11 cellular contexts compared by ENCODE assay signal in the genomic region with DNA sequence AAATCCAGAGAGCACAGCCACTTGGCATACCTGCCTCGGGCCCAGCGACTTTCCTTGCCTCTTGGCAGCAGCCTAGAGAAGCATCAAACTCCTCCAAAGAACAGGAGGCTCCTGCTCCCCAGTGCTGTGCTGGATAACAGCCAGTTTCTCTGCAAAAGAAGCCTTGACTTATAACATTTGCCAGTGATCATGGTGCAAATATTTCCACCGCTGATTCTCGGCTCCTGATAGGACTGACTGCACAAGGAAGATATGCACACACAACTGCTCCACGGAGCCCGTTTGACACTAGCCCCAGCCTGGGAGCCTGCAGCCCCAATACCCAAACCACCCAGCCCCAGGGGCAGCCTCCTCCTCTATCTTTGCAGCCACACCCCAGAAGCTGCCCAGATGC. TPM values are rescaled to one million over a fixed set of nuclear protein-coding genes. Genes with fewer than 3 reads are reported as not detected.
DNase-seq lines count a peak whose midpoint lies in the region; ATAC-seq, FAIRE-seq and TF ChIP-seq lines count a peak whose summit lies in the region.
"Had no signal": no experiment of that assay in that cellular context is flagged by ENCODE, and none has a peak within 500 bp of the region (broad histone marks: within the 10 kb centered on the region; RNA-seq: fewer than 3 reads in every experiment).

No MANE protein-coding gene starts in this region.

- H3K27ac ChIP-seq in liver (ENCODE audit: low read depth in 1 of 2, low read length in 2 of 2) (peak overlapping the region; percentile 44 to 52), HepG2 (ENCODE audit: extremely low read length, insufficient read depth, low read length) (no peak overlapping the region), esophagus squamous epithelium (peak overlapping the region; percentile 56 to 86 (median 82)), neural progenitor cell (no peak overlapping the region)

- DNase-seq in HepG2 (ENCODE audit: low spot score), result no peak
- no peak for DNase-seq in esophagus squamous epithelium (lab: John Stamatoyannopoulos, UW)
- peak in 1 of 10 donors; percentile 35 for DNase-seq in naive thymus-derived CD8-positive, alpha-beta T cell
- no peak for DNase-seq in neural progenitor cell (ENCODE audit: low spot score)
- no peak for DNase-seq in activated CD8-positive, alpha-beta memory T cell treated with anti-CD3 and anti-CD28 coated beads for 24 hours
- DNase-seq: NCI-H2081 had no signal

- H3K79me2 ChIP-seq in HepG2 (ENCODE audit: insufficient read depth, low read length) (no peaks in the 10 kb centered on the region), neural progenitor cell (ENCODE audit: low read depth) (no peaks in the 10 kb centered on the region)

- peak overlapping the region; percentile 69 to 94 (median 80) for H3K27ac Mint-ChIP-seq in naive thymus-derived CD8-positive, alpha-beta T cell
- no peak overlapping the region for H3K27ac Mint-ChIP-seq in neural progenitor cell

- no peak for TF ChIP-seq EP300 in HepG2 (IDR thresholded peaks at IDR 0.05; ENCODE audit: low read depth in 2 of 2, low read length in 2 of 2)
- TF ChIP-seq EP300 in HepG2 (CRISPR knock-in tag; IDR thresholded peaks at IDR 0.05; ENCODE audit: borderline replicate concordance), result no peak

- TF ChIP-seq POLR2A in HepG2 (IDR thresholded peaks at IDR 0.05; ENCODE audit: insufficient read depth in 1 of 2, low read depth in 2 of 2, low read length in 2 of 2) (no peak), esophagus squamous epithelium (IDR thresholded peaks at IDR 0.05) (no peak)

- H3K4me1 Mint-ChIP-seq in naive thymus-derived CD8-positive, alpha-beta T cell, result peaks cover 33 to 81% (median 65%) of the 10 kb centered on the region in 4 donors
- peaks cover 16% of the 10 kb centered on the region for H3K4me1 Mint-ChIP-seq in neural progenitor cell

- H3K36me3 ChIP-seq in liver (ENCODE audit: control insufficient read depth in 4 of 4, insufficient read depth in 3 of 4, low read depth in 1 of 4, low read length in 3 of 4) (no peaks in the 10 kb centered on the region), HepG2 (replicated peaks in 1 of 2; ENCODE audit: control insufficient read depth in 1 of 2, insufficient read depth in 2 of 2, low read length in 2 of 2) (no peaks in the 10 kb centered on the region), esophagus squamous epithelium (peaks cover 0 to 4% (median 0%) of the 10 kb centered on the region in 3 donors), neural progenitor cell (no peaks in the 10 kb centered on the region)

- WGBS in liver, result 31% methylated on average over 6 of the region's 6 CpGs
- 69% methylated on average over 6 of the region's 6 CpGs for WGBS in HepG2 (ENCODE audit: low lambda C conversion rate)
- 6 to 20% methylated on average over 4 to 6 of the region's 6 CpGs for WGBS in esophagus squamous epithelium, 2 donors

- ATAC-seq in HepG2 (no peak), GM21723 (IDR thresholded peaks at IDR 0.05; ENCODE audit: unreplicated experiment) (no peak), HG03565 (IDR thresholded peaks at IDR 0.05; ENCODE audit: unreplicated experiment) (no peak)
- ATAC-seq in naive thymus-derived CD8-positive, alpha-beta T cell, result no peak

- no peak overlapping the region for H3K4me2 ChIP-seq in HepG2 (ENCODE audit: low read depth, low read length)
- no peak overlapping the region for H3K4me2 ChIP-seq in neural progenitor cell

- H2AFZ ChIP-seq in HepG2 (ENCODE audit: low read length) (no peak overlapping the region), neural progenitor cell (replicated peaks) (no peak overlapping the region)

- in situ Hi-C loops in HepG2 (cut with HindIII; ENCODE audit: extremely low pct_ligation_motif_present, low pct_unique_long_range_greater_than_20kb), result no loop called here

- H3K4me3 Mint-ChIP-seq in naive thymus-derived CD8-positive, alpha-beta T cell, result peak overlapping the region in 1 of 10 donors; percentile 10
- H3K4me3 Mint-ChIP-seq in neural progenitor cell, result no peak overlapping the region
- H3K4me3 Mint-ChIP-seq: mesothelial cell of epicardium had no signal

- no TSS peak for BruUV-seq in HepG2 (replicated peaks; lab: Mats Ljungman, UMichigan)

- H4K20me1 ChIP-seq in HepG2 (ENCODE audit: insufficient read depth, low read length) (no peaks in the 10 kb centered on the region), neural progenitor cell (ENCODE audit: low read depth) (no peaks in the 10 kb centered on the region)

- H3K9me3 ChIP-seq in liver (ENCODE audit: control insufficient read depth in 4 of 4, low read length in 3 of 4), result no peaks in the 10 kb centered on the region
- no peaks in the 10 kb centered on the region for H3K9me3 ChIP-seq in HepG2 (ENCODE audit: low read length)
- no peaks in the 10 kb centered on the region for H3K9me3 ChIP-seq in esophagus squamous epithelium
- H3K9me3 ChIP-seq in neural progenitor cell (ENCODE audit: low read depth), result no peaks in the 10 kb centered on the region

- H3K27me3 Mint-ChIP-seq in naive thymus-derived CD8-positive, alpha-beta T cell, result no peaks in the 10 kb centered on the region
- H3K27me3 Mint-ChIP-seq in neural progenitor cell (ENCODE audit: insufficient read depth, low read depth), result peaks cover 2% of the 10 kb centered on the region

- H3K9me3 Mint-ChIP-seq in naive thymus-derived CD8-positive, alpha-beta T cell, result no peaks in the 10 kb centered on the region
- H3K9me3 Mint-ChIP-seq in neural progenitor cell, result no peaks in the 10 kb centered on the region
- H3K9me3 Mint-ChIP-seq: mesothelial cell of epicardium had no signal

- no peak for TF ChIP-seq RAD21 in liver (IDR thresholded peaks at IDR 0.05)
- no peak for TF ChIP-seq RAD21 in HepG2 (CRISPR knock-in tag; IDR thresholded peaks at IDR 0.05)

- H3F3A ChIP-seq in neural progenitor cell (ENCODE audit: low read depth), result no peaks in the 10 kb centered on the region

- no peak overlapping the region for H3K4me3 ChIP-seq in liver (ENCODE audit: low read depth in 1 of 3, low read length in 3 of 3)
- no peak overlapping the region for H3K4me3 ChIP-seq in HepG2 (replicated peaks in 1 of 3; ENCODE audit: insufficient read depth in 1 of 3, low read depth in 2 of 3, low read length in 3 of 3)
- peak overlapping the region in 2 of 4 donors; percentile 12 to 22 for H3K4me3 ChIP-seq in esophagus squamous epithelium
- H3K4me3 ChIP-seq in neural progenitor cell, result no peak overlapping the region

- peaks cover 0 to under 1% (median 0%) of the 10 kb centered on the region in 3 donors for H3K36me3 Mint-ChIP-seq in naive thymus-derived CD8-positive, alpha-beta T cell
- H3K36me3 Mint-ChIP-seq in neural progenitor cell, result no peaks in the 10 kb centered on the region
- H3K36me3 Mint-ChIP-seq: mesothelial cell of epicardium had no signal

- intact Hi-C loops in HepG2 (cut with micrococcal nuclease; ENCODE audit: unreplicated experiment), result no loop called here
- intact Hi-C loops in esophagus squamous epithelium (cut with DNase I), result no loop called here

- POLR2A ChIA-PET in HepG2 (lab: Yijun Ruan, JAX), result no interaction called here
- POLR2A ChIA-PET in naive thymus-derived CD8-positive, alpha-beta T cell (lab: Charles Lee), result no interaction called here

- TF ChIP-seq CTCF in liver (IDR thresholded peaks at IDR 0.05; ENCODE audit: low read depth, low read length, missing input control) (no peak), HepG2 (CRISPR knock-in tag; IDR thresholded peaks at IDR 0.05) (no peak), esophagus squamous epithelium (IDR thresholded peaks at IDR 0.05) (no peak), neural progenitor cell (IDR thresholded peaks at IDR 0.05) (no peak)

- no peaks in the 10 kb centered on the region for H3K27me3 ChIP-seq in liver (ENCODE audit: control insufficient read depth in 4 of 4, insufficient read depth in 4 of 4, low read length in 3 of 4)
- H3K27me3 ChIP-seq in HepG2 (ENCODE audit: control insufficient read depth in 1 of 2, insufficient read depth in 2 of 2, low read length in 2 of 2), result peaks cover 0 to 5% of the 10 kb centered on the region in 2 experiments; a peak in 1 of 5 replicates
- no peaks in the 10 kb centered on the region for H3K27me3 ChIP-seq in esophagus squamous epithelium
- H3K27me3 ChIP-seq in neural progenitor cell, result no peaks in the 10 kb centered on the region

- FAIRE-seq in HepG2 (lab: Jason Lieb, UNC), result no peak
- FAIRE-seq: bronchial epithelial cell had no signal

- H3K9ac ChIP-seq in liver (ENCODE audit: low read depth in 1 of 2, low read length in 2 of 2) (no peak overlapping the region), HepG2 (ENCODE audit: insufficient read depth, low read depth, low read length) (no peak overlapping the region), neural progenitor cell (no peak overlapping the region)

- H3K4me1 ChIP-seq in liver (ENCODE audit: control insufficient read depth in 4 of 4, insufficient read depth in 4 of 4, low read length in 3 of 4) (peaks cover 25 to 80% (median 64%) of the 10 kb centered on the region in 4 donors), HepG2 (ENCODE audit: insufficient read depth, low read length) (peaks cover 42% of the 10 kb centered on the region), esophagus squamous epithelium (peaks cover 62 to 100% (median 86%) of the 10 kb centered on the region in 3 donors), neural progenitor cell (no peaks in the 10 kb centered on the region)

- CTCF ChIA-PET in HepG2 (lab: Yijun Ruan, JAX; ENCODE audit: low intra/inter-chr PET ratio, low total read pairs), result no interaction called here

RNA-seq across cellular contexts. Expression of a gene that starts 17.5 kb away (rescaled TPM):
- total RNA-seq in liver, result 10 to 100 TPM; 37.2 to 87.5 TPM
- 1 to 10 TPM; 5.3 to 7.1 TPM for polyA plus RNA-seq in liver
- 38.2 and 41.6 TPM in 2 replicates for total RNA-seq in HepG2 (2016; rRNA removed; fragmentation: Illumina TruSeq; extraction: Trizol)
- 8.4 and 9.3 TPM in 2 replicates for total RNA-seq in HepG2 (2016; cell fraction: cytosol; rRNA removed; fragmentation: Illumina TruSeq; extraction: Trizol; ENCODE audit: low read depth)
- total RNA-seq in HepG2 (2016; cell fraction: insoluble cytoplasmic fraction; rRNA removed; fragmentation: Illumina TruSeq; extraction: Trizol), result 34.8 and 43.4 TPM in 2 replicates
- 13.0 and 13.5 TPM in 2 replicates for total RNA-seq in HepG2 (2016; cell fraction: membrane; rRNA removed; fragmentation: Illumina TruSeq; extraction: Trizol)
- total RNA-seq in HepG2 (2016; cell fraction: nucleus; rRNA removed; fragmentation: Illumina TruSeq; extraction: Trizol), result 42.3 and 48.2 TPM in 2 replicates
- polyA plus RNA-seq in HepG2 (2011; rRNA removed), result 15.2 and 23.3 TPM in 2 replicates
- polyA plus RNA-seq in HepG2 (2011; cell fraction: cytosol; rRNA removed), result 16.5 and 17.1 TPM in 2 replicates
- polyA plus RNA-seq in HepG2 (2011; cell fraction: nucleus; rRNA removed), result 43.9 and 56.8 TPM in 2 replicates
- polyA plus RNA-seq in HepG2 (2012), result 4.3 and 9.3 TPM in 2 replicates
- polyA plus RNA-seq in HepG2 (2016; cell fraction: cytosol; fragmentation: Illumina TruSeq; extraction: Trizol; ENCODE audit: low read depth), result 3.2 and 3.4 TPM in 2 replicates
- polyA plus RNA-seq in HepG2 (2016; cell fraction: insoluble cytoplasmic fraction; fragmentation: Illumina TruSeq; extraction: Trizol; ENCODE audit: low read depth), result 47.8 and 50.2 TPM in 2 replicates
- 9.9 TPM in 2 replicates for polyA plus RNA-seq in HepG2 (2016; cell fraction: membrane; fragmentation: Illumina TruSeq; extraction: Trizol; ENCODE audit: low read depth)
- polyA plus RNA-seq in HepG2 (2016; cell fraction: nucleus; fragmentation: Illumina TruSeq; extraction: Trizol; ENCODE audit: insufficient read depth, low read depth), result 98.7 and 99.6 TPM in 2 replicates
- polyA minus RNA-seq in HepG2 (2011; rRNA and poly(A)+ RNA removed; ENCODE audit: low replicate concordance), result 0.07 and 45.1 TPM in 2 replicates
- 11.7 and 16.0 TPM in 2 replicates for polyA minus RNA-seq in HepG2 (2011; cell fraction: cytosol; rRNA and poly(A)+ RNA removed)
- polyA minus RNA-seq in HepG2 (2011; cell fraction: nucleus; rRNA and poly(A)+ RNA removed), result 13.9 and 19.8 TPM in 2 replicates
- 10 to 100 TPM in 3 of 4 donors, 1 to 10 TPM in 1; 5.8 to 23.5 (median 11.1) TPM for total RNA-seq in esophagus squamous epithelium
- 10 to 100 TPM; 56.7 to 57.8 TPM for total RNA-seq in naive thymus-derived CD8-positive, alpha-beta T cell
- 10 to 100 TPM; 45.2 to 48.2 (median 46.7) TPM for polyA plus RNA-seq in naive thymus-derived CD8-positive, alpha-beta T cell
- total RNA-seq in neural progenitor cell (ENCODE audit: low replicate concordance), result not detected in 2 replicates

RNA-seq across cellular contexts. Expression of a gene that starts 41.5 kb away (rescaled TPM):
- under 1 TPM in 1 of 2 donors, not detected in 1; 0.08 TPM for total RNA-seq in liver
- polyA plus RNA-seq in liver, result under 1 TPM in 1 of 2 donors, not detected in 1; 0.03 TPM
- total RNA-seq in HepG2 (2016; rRNA removed; fragmentation: Illumina TruSeq; extraction: Trizol), result not detected in 2 replicates
- total RNA-seq in HepG2 (2016; cell fraction: cytosol; rRNA removed; fragmentation: Illumina TruSeq; extraction: Trizol; ENCODE audit: low read depth), result not detected in 2 replicates
- total RNA-seq in HepG2 (2016; cell fraction: insoluble cytoplasmic fraction; rRNA removed; fragmentation: Illumina TruSeq; extraction: Trizol), result not detected in 2 replicates
- not detected in 2 replicates for total RNA-seq in HepG2 (2016; cell fraction: membrane; rRNA removed; fragmentation: Illumina TruSeq; extraction: Trizol)
- total RNA-seq in HepG2 (2016; cell fraction: nucleus; rRNA removed; fragmentation: Illumina TruSeq; extraction: Trizol), result not detected in 2 replicates
- polyA plus RNA-seq in HepG2 (2011; rRNA removed), result 0.04 and 0.05 TPM in 2 replicates
- not detected in 2 replicates for polyA plus RNA-seq in HepG2 (2011; cell fraction: cytosol; rRNA removed)
- 0.06 and 0.14 TPM in 2 replicates for polyA plus RNA-seq in HepG2 (2011; cell fraction: nucleus; rRNA removed)
- not detected in 2 replicates for polyA plus RNA-seq in HepG2 (2012)
- polyA plus RNA-seq in HepG2 (2016; cell fraction: cytosol; fragmentation: Illumina TruSeq; extraction: Trizol; ENCODE audit: low read depth), result not detected in 2 replicates
- not detected in 2 replicates for polyA plus RNA-seq in HepG2 (2016; cell fraction: insoluble cytoplasmic fraction; fragmentation: Illumina TruSeq; extraction: Trizol; ENCODE audit: low read depth)
- polyA plus RNA-seq in HepG2 (2016; cell fraction: membrane; fragmentation: Illumina TruSeq; extraction: Trizol; ENCODE audit: low read depth), result not detected in 2 replicates
- not detected in 2 replicates for polyA plus RNA-seq in HepG2 (2016; cell fraction: nucleus; fragmentation: Illumina TruSeq; extraction: Trizol; ENCODE audit: insufficient read depth, low read depth)
- polyA minus RNA-seq in HepG2 (2011; rRNA and poly(A)+ RNA removed; ENCODE audit: low replicate concordance), result not detected in 2 replicates
- not detected in 2 replicates for polyA minus RNA-seq in HepG2 (2011; cell fraction: cytosol; rRNA and poly(A)+ RNA removed)
- polyA minus RNA-seq in HepG2 (2011; cell fraction: nucleus; rRNA and poly(A)+ RNA removed), result 0.75 TPM in 1 of 2 replicates, not detected in the other
- not detected for total RNA-seq in esophagus squamous epithelium
- total RNA-seq in naive thymus-derived CD8-positive, alpha-beta T cell, result not detected
- polyA plus RNA-seq in naive thymus-derived CD8-positive, alpha-beta T cell, result not detected
- not detected in 2 replicates for total RNA-seq in neural progenitor cell (ENCODE audit: low replicate concordance)
- total RNA-seq: bronchial epithelial cell, mesothelial cell of epicardium had no signal

RNA-seq across cellular contexts. Expression of a gene that starts 47.9 kb away (rescaled TPM):
- total RNA-seq in liver (100 to 1,000 TPM; 132 to 378 TPM), HepG2 (2016; rRNA removed; fragmentation: Illumina TruSeq; extraction: Trizol) (96.9 and 214 TPM in 2 replicates), esophagus squamous epithelium (10 to 100 TPM; 16.7 to 38.4 (median 25.6) TPM), neural progenitor cell (ENCODE audit: low replicate concordance) (71.7 and 88.0 TPM in 2 replicates)
- polyA plus RNA-seq in liver (100 to 1,000 TPM; 210 to 257 TPM), HepG2 (2011; rRNA removed) (168 and 177 TPM in 2 replicates)
- total RNA-seq in HepG2 (2016; cell fraction: cytosol; rRNA removed; fragmentation: Illumina TruSeq; extraction: Trizol; ENCODE audit: low read depth), result 20.1 and 22.7 TPM in 2 replicates
- total RNA-seq in HepG2 (2016; cell fraction: insoluble cytoplasmic fraction; rRNA removed; fragmentation: Illumina TruSeq; extraction: Trizol), result 98.2 and 226 TPM in 2 replicates
- 41.7 and 44.7 TPM in 2 replicates for total RNA-seq in HepG2 (2016; cell fraction: membrane; rRNA removed; fragmentation: Illumina TruSeq; extraction: Trizol)
- total RNA-seq in HepG2 (2016; cell fraction: nucleus; rRNA removed; fragmentation: Illumina TruSeq; extraction: Trizol), result 175 and 197 TPM in 2 replicates
- polyA plus RNA-seq in HepG2 (2011; cell fraction: cytosol; rRNA removed), result 161 and 178 TPM in 2 replicates
- polyA plus RNA-seq in HepG2 (2011; cell fraction: nucleus; rRNA removed), result 60.9 and 87.7 TPM in 2 replicates
- polyA plus RNA-seq in HepG2 (2012), result 152 and 183 TPM in 2 replicates
- 19.3 and 19.6 TPM in 2 replicates for polyA plus RNA-seq in HepG2 (2016; cell fraction: cytosol; fragmentation: Illumina TruSeq; extraction: Trizol; ENCODE audit: low read depth)
- polyA plus RNA-seq in HepG2 (2016; cell fraction: insoluble cytoplasmic fraction; fragmentation: Illumina TruSeq; extraction: Trizol; ENCODE audit: low read depth), result 91.9 and 93.0 TPM in 2 replicates
- 31.8 and 32.4 TPM in 2 replicates for polyA plus RNA-seq in HepG2 (2016; cell fraction: membrane; fragmentation: Illumina TruSeq; extraction: Trizol; ENCODE audit: low read depth)
- 261 and 268 TPM in 2 replicates for polyA plus RNA-seq in HepG2 (2016; cell fraction: nucleus; fragmentation: Illumina TruSeq; extraction: Trizol; ENCODE audit: insufficient read depth, low read depth)
- 27.2 and 96.2 TPM in 2 replicates for polyA minus RNA-seq in HepG2 (2011; rRNA and poly(A)+ RNA removed; ENCODE audit: low replicate concordance)
- 41.4 and 51.0 TPM in 2 replicates for polyA minus RNA-seq in HepG2 (2011; cell fraction: cytosol; rRNA and poly(A)+ RNA removed)
- 33.6 and 47.4 TPM in 2 replicates for polyA minus RNA-seq in HepG2 (2011; cell fraction: nucleus; rRNA and poly(A)+ RNA removed)
- total RNA-seq in naive thymus-derived CD8-positive, alpha-beta T cell, result 10 to 100 TPM; 46.0 to 46.2 TPM
- polyA plus RNA-seq in naive thymus-derived CD8-positive, alpha-beta T cell, result 100 to 1,000 TPM in 1 of 3 donors, 10 to 100 TPM in 2; 74.5 to 234 (median 81.7) TPM

Comparison
In these comparisons a context has a peak if more than half of its experiments do, and no peak if none do; other contexts are left out.
1. H3K27ac ChIP-seq: peak in liver (2 of 2) and esophagus squamous epithelium (4 of 4); none in HepG2 (single experiment) and neural progenitor cell (single experiment).